In genomic region chr2:237744613-237745249, GRCh38 we compare ENCODE assay signal across 1 cellular context.
TF ChIP-seq lines count a peak whose summit lies in the region.

No MANE protein-coding gene starts in this region.

TF ChIP-seq in K562, 482 proteins besides CTCF, POLR2A, EP300 and RAD21 (continued from another document):
- peak; percentile 91 for TF ChIP-seq DEAF1 (CRISPR knock-in tag; IDR thresholded peaks at IDR 0.05)
- no peak for TF ChIP-seq MYBL2 (IDR thresholded peaks at IDR 0.05; ENCODE audit: low read depth)
- no peak for TF ChIP-seq MYBL2 (CRISPR knock-in tag; IDR thresholded peaks at IDR 0.05; ENCODE audit: borderline replicate concordance)
- TF ChIP-seq SP1 (CRISPR knock-in tag; IDR thresholded peaks at IDR 0.05), result no peak
- TF ChIP-seq CC2D1A (IDR thresholded peaks at IDR 0.05), result peak; percentile 71
- TF ChIP-seq PCBP2 (IDR thresholded peaks at IDR 0.05; ENCODE audit: low read depth, low read length, poor library complexity, severe bottlenecking), result no peak
